8 cellular contexts compared by ENCODE assay signal in genomic region chr3:194270627-194271458, GRCh38.
DNase-seq lines count a peak whose midpoint lies in the region; ATAC-seq and TF ChIP-seq lines count a peak whose summit lies in the region.

No MANE protein-coding gene starts in this region.

- in situ Hi-C loops in G401 (cut with HindIII; ENCODE audit: low sequenced_read_pairs): no loop called here

- no peak for TF ChIP-seq CTCF in body of pancreas (IDR thresholded peaks at IDR 0.05)

- peak overlapping the region; percentile 85 to 91 (median 89) for H3K27ac ChIP-seq in body of pancreas

- TF ChIP-seq POLR2A in body of pancreas (IDR thresholded peaks at IDR 0.05): peak in 1 of 3 donors; percentile 40

- H3K4me1 ChIP-seq in body of pancreas: peaks cover 36% of the 10 kb centered on the region

- H3K27me3 ChIP-seq in body of pancreas: no peaks in the 10 kb centered on the region

- no peak overlapping the region for H3K4me3 ChIP-seq in body of pancreas

- peak; percentile 53 for DNase-seq in G401 (ENCODE audit: low spot score)
- peak; percentile 89 to 96 (median 94) for DNase-seq in body of pancreas
- peak; percentile 95 for DNase-seq in hippocampal formation (lab: John Stamatoyannopoulos, UW)
- DNase-seq in retina: peak; percentile 49
- DNase-seq in NCI-H510A (lab: John Stamatoyannopoulos, UW): no peak

- no peaks in the 10 kb centered on the region for H3K36me3 ChIP-seq in body of pancreas (replicated peaks in 1 of 2; ENCODE audit: insufficient read depth in 1 of 2, low read depth in 2 of 2)

- ATAC-seq in body of pancreas: peak; percentile 92
- no peak for ATAC-seq in HG03439 (IDR thresholded peaks at IDR 0.05; ENCODE audit: unreplicated experiment)
- no peak for ATAC-seq in HG02610 (IDR thresholded peaks at IDR 0.05; ENCODE audit: unreplicated experiment)
- ATAC-seq in GM18858 (IDR thresholded peaks at IDR 0.05; ENCODE audit: unreplicated experiment): no peak

- WGBS in body of pancreas, 2 donors: 34 to 70% methylated on average over 13 to 18 of the region's 18 CpGs

- intact Hi-C loops in body of pancreas (cut with DNase I): no loop called here

- H3K9me3 ChIP-seq in body of pancreas: no peaks in the 10 kb centered on the region
